Comparison of ENCODE assay signal across 11 cellular contexts in the genomic region with DNA sequence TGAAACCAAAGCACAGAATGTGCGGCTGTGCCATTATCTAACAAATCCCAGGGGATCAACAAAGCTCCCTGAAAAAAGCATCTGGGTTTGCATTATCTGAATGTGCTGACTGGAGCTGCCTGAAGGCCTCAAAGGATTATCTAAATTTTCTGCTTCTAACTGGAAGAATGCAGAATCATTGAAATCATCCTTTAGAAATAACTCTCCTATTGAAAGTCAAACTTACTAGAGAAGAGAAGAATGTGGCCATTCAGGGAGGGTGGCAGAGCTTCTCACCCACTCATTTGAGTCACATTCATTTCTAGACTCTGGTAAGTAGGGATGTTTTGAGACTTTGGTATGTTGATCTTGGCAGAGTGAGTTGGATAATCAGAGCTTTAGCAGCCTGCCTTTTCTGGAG.
DNase-seq lines count a peak whose midpoint lies in the region; ATAC-seq and TF ChIP-seq lines count a peak whose summit lies in the region.
"Had no signal": no experiment of that assay in that cellular context is flagged by ENCODE, and none has a peak within 500 bp of the region (broad histone marks: within the 10 kb centered on the region; RNA-seq: fewer than 3 reads in every experiment).

No MANE protein-coding gene starts in this region.

- H3K18ac ChIP-seq in neuronal stem cell (ENCODE audit: low read length): no peak overlapping the region

- no peak for TF ChIP-seq CTCF in body of pancreas (IDR thresholded peaks at IDR 0.05)

- peaks cover 6% of the 10 kb centered on the region for H3K36me3 ChIP-seq in ectodermal cell (ENCODE audit: control insufficient read depth, insufficient read depth, low read length)
- peaks cover 3 to 34% of the 10 kb centered on the region in 2 donors for H3K36me3 ChIP-seq in neuronal stem cell (replicated peaks in 1 of 2; ENCODE audit: control insufficient read depth in 2 of 2, insufficient read depth in 2 of 2, low read length in 2 of 2)
- peaks cover 0 to 7% of the 10 kb centered on the region in 2 donors for H3K36me3 ChIP-seq in body of pancreas (replicated peaks in 1 of 2; ENCODE audit: insufficient read depth in 1 of 2, low read depth in 2 of 2)

- H3K23ac ChIP-seq in neuronal stem cell (ENCODE audit: low read depth, low read length, poor library complexity): no peak overlapping the region

- H4K8ac ChIP-seq in neuronal stem cell (ENCODE audit: low read depth, low read length): no peak overlapping the region

- peak; percentile 23 for DNase-seq in Caki2 (ENCODE audit: low read depth)
- peak; percentile 46 for DNase-seq in NCI-H226
- DNase-seq in neuronal stem cell (ENCODE audit: low spot score): peak; percentile 26
- no peak for DNase-seq in body of pancreas
- no peak for DNase-seq in HuH-7 (ENCODE audit: low spot score)
- DNase-seq in activated effector memory CD4-positive, alpha-beta T cell treated with Interleukin-2 at 50 U/mL for 16 hours: no peak
- DNase-seq in NCI-H1694 (lab: John Stamatoyannopoulos, UW): no peak
- DNase-seq: adrenal gland, KBM-7, mesendoderm had no signal

- no peak overlapping the region for H3K4me2 ChIP-seq in neuronal stem cell (ENCODE audit: insufficient read depth, low read length, poor library complexity, severe bottlenecking)

- no peak overlapping the region for H2AFZ ChIP-seq in neuronal stem cell (ENCODE audit: low read length)

- H3K79me1 ChIP-seq in neuronal stem cell (ENCODE audit: low read depth, low read length): no peaks in the 10 kb centered on the region

- intact Hi-C loops in body of pancreas (cut with DNase I): no loop called here

- H2BK120ac ChIP-seq in neuronal stem cell (ENCODE audit: low read depth, low read length): no peak overlapping the region

- H3K4me1 ChIP-seq in ectodermal cell (ENCODE audit: control insufficient read depth, insufficient read depth, low read length) (peaks cover 14% of the 10 kb centered on the region), neuronal stem cell (ENCODE audit: control insufficient read depth in 2 of 2, insufficient read depth in 1 of 2, low read depth in 1 of 2, low read length in 2 of 2) (peaks cover 8 to 10% of the 10 kb centered on the region in 2 donors), body of pancreas (no peaks in the 10 kb centered on the region)

- ATAC-seq in body of pancreas: no peak

- no peak overlapping the region for H3K9ac ChIP-seq in neuronal stem cell (ENCODE audit: low read depth, low read length, poor library complexity)

- 75 to 89% methylated on average over 1 of the region's 1 CpG for WGBS in ectodermal cell, 2 experiments
- no CpG with 5 or more reads among the region's 1 CpG for WGBS in neuronal stem cell (ENCODE audit: extremely low coverage in 2 of 2, insufficient read length in 2 of 2, insufficient replicate concordance in 1 of 2), 2 donors
- 100% methylated on average over 1 of the region's 1 CpG for WGBS in body of pancreas, 2 donors

- H3K27ac ChIP-seq in ectodermal cell (ENCODE audit: insufficient read depth, low read depth, low read length, poor library complexity, severe bottlenecking) (peak overlapping the region; percentile 1), neuronal stem cell (replicated peaks; ENCODE audit: low read length) (peak overlapping the region; percentile 74), body of pancreas (no peak overlapping the region)

- H3K27me3 ChIP-seq in ectodermal cell (ENCODE audit: control insufficient read depth, insufficient read depth, low read length, poor library complexity, severe bottlenecking) (no peaks in the 10 kb centered on the region), neuronal stem cell (ENCODE audit: control insufficient read depth in 3 of 3, insufficient read depth in 3 of 3, low read depth in 1 of 3, low read length in 3 of 3) (no peaks in the 10 kb centered on the region), body of pancreas (no peaks in the 10 kb centered on the region)
- H3K27me3 ChIP-seq: adrenal gland had no signal

- H3K4ac ChIP-seq in neuronal stem cell (ENCODE audit: low read length): no peak overlapping the region

- no peak overlapping the region for H2BK5ac ChIP-seq in neuronal stem cell (ENCODE audit: low read length)

- TF ChIP-seq POLR2A in body of pancreas (IDR thresholded peaks at IDR 0.05): no peak

- no peaks in the 10 kb centered on the region for H3K9me3 ChIP-seq in ectodermal cell (ENCODE audit: control insufficient read depth, low read length)
- H3K9me3 ChIP-seq in neuronal stem cell (replicated peaks in 1 of 2; ENCODE audit: control insufficient read depth in 2 of 2, insufficient read depth in 1 of 2, low read depth in 1 of 2, low read length in 2 of 2): no peaks in the 10 kb centered on the region
- no peaks in the 10 kb centered on the region for H3K9me3 ChIP-seq in body of pancreas
- H3K9me3 ChIP-seq: adrenal gland had no signal

- in situ Hi-C loops in Caki2 (cut with HindIII; ENCODE audit: low pct_unique_long_range_greater_than_20kb, low sequenced_read_pairs): no loop called here

- no peak overlapping the region for H2AK5ac ChIP-seq in neuronal stem cell (ENCODE audit: low read depth, low read length)

- no peak overlapping the region for H4K91ac ChIP-seq in neuronal stem cell (ENCODE audit: low read depth, low read length, poor library complexity)

- H3K4me3 ChIP-seq in ectodermal cell (ENCODE audit: insufficient read depth, low read depth, low read length) (no peak overlapping the region), neuronal stem cell (ENCODE audit: low read length in 2 of 2) (no peak overlapping the region), body of pancreas (no peak overlapping the region)
- H3K4me3 ChIP-seq: adrenal gland had no signal

- no peak overlapping the region for H3K14ac ChIP-seq in neuronal stem cell (ENCODE audit: low read length)

- no peak overlapping the region for H2BK15ac ChIP-seq in neuronal stem cell (ENCODE audit: low read length)

- no peak overlapping the region for H2BK12ac ChIP-seq in neuronal stem cell (ENCODE audit: low read length)

Comparison
In these comparisons a context has a peak if more than half of its experiments do, and no peak if none do; other contexts are left out.
1. DNase-seq: peak in Caki2 (single experiment), NCI-H226 (single experiment) and neuronal stem cell (single experiment); none in body of pancreas (0 of 4), HuH-7 (single experiment), activated effector memory CD4-positive, alpha-beta T cell treated with Interleukin-2 at 50 U/mL for 16 hours (single experiment) and NCI-H1694 (single experiment).
2. H3K27ac ChIP-seq: peak in ectodermal cell (single experiment) and neuronal stem cell (single experiment); none in body of pancreas (0 of 4).